ENCODE assay signal across 9 cellular contexts in the genomic region with DNA sequence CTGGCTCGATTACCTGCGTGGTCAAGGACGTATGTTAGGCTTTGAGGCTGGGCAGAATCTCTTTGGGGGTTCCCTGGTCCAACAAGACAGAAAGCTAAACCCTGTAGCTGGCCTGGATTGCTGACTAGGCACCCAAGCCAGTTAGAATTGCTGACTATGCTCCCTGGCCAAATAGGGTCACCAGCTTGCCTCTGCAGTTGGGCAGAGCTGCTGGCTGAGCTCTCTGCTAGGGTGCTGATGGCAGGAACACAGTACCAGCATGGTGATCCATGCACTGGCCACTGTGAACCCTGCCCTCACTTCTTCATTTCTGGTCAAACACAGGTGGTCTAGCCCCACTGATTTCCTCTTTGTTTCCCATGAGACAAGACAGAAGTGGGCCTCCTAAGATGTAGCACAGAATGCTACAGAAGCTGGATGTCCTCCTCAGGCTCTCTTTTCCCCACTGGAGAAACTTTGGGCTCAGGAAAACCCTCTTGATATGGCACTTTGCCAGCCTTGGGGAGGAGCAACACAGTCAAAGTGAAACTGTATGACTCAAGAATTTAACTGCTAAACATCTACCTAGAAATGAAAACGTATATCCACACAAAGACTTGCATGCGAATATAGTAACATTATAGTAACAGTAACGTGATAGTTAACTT. TPM values are rescaled to one million over a fixed set of nuclear protein-coding genes. Genes with fewer than 3 reads are reported as not detected.
A peak's percentile ranks its signal among the peaks of the same experiment; 100 is the strongest.
DNase-seq lines count a peak whose midpoint lies in the region; ATAC-seq and TF ChIP-seq lines count a peak whose summit lies in the region.
"Had no signal": no experiment of that assay in that cellular context is flagged by ENCODE, and none has a peak within 500 bp of the region (broad histone marks: within the 10 kb centered on the region; RNA-seq: fewer than 3 reads in every experiment).

No MANE protein-coding gene starts in this region.

- H3K36me3 Mint-ChIP-seq in Calu3 (ENCODE audit: insufficient read depth, unreplicated experiment): no peaks in the 10 kb centered on the region
- H3K36me3 Mint-ChIP-seq in T-helper 1 cell treated with Interleukin-12 subunit alpha and Interleukin-12 subunit beta and Interleukin-4 antibody, amounts not matched to agents 30 μg/mL and 1 μg/mL, for 36 hours (ENCODE audit: low read depth): peaks cover 75% of the 10 kb centered on the region

- DNase-seq in Calu3 (peak; percentile 28), fibroblast of lung (ENCODE audit: low read depth in 2 of 2) (peak; percentile 13 to 30), superior temporal gyrus (ENCODE audit: extremely low spot score) (no peak), retina (no peak)

- no peaks in the 10 kb centered on the region for H3K27me3 Mint-ChIP-seq in Calu3 (ENCODE audit: unreplicated experiment)
- no peaks in the 10 kb centered on the region for H3K27me3 Mint-ChIP-seq in T-helper 1 cell treated with Interleukin-12 subunit alpha and Interleukin-12 subunit beta and Interleukin-4 antibody, amounts not matched to agents 30 μg/mL and 1 μg/mL, for 36 hours (ENCODE audit: low read depth)

- H3K36me3 ChIP-seq in fibroblast of lung (ENCODE audit: control insufficient read depth, insufficient read depth, low read length): no peaks in the 10 kb centered on the region

- ATAC-seq in GM21576 (IDR thresholded peaks at IDR 0.05; ENCODE audit: unreplicated experiment) (peak; percentile 64), HG03159 (IDR thresholded peaks at IDR 0.05; ENCODE audit: unreplicated experiment) (no peak), GM21360 (IDR thresholded peaks at IDR 0.05; ENCODE audit: unreplicated experiment) (no peak)
- ATAC-seq: gastroesophageal sphincter had no signal

- no peak overlapping the region for H3K27ac ChIP-seq in fibroblast of lung (ENCODE audit: insufficient read depth, low read length)
- H3K27ac ChIP-seq: gastroesophageal sphincter had no signal

- H3K4me2 ChIP-seq in fibroblast of lung (ENCODE audit: extremely low read depth, insufficient read depth, low read length): no peak overlapping the region

- no peaks in the 10 kb centered on the region for H4K20me1 ChIP-seq in fibroblast of lung (ENCODE audit: control insufficient read depth, extremely low read depth, insufficient read depth, low read length)

- CTCF ChIA-PET in Calu3 (lab: Charles Lee): interaction anchor here (0.6 kb wide), 1 partner anchor 188 kb away, joined by 3 read pairs; no protein-coding TSS in a partner anchor

- no peaks in the 10 kb centered on the region for H3K9me3 ChIP-seq in fibroblast of lung (ENCODE audit: control insufficient read depth, insufficient read depth, low read depth, low read length)

- peaks cover 6% of the 10 kb centered on the region for H3K9me3 Mint-ChIP-seq in Calu3 (ENCODE audit: low read depth, unreplicated experiment)
- H3K9me3 Mint-ChIP-seq in T-helper 1 cell treated with Interleukin-12 subunit alpha and Interleukin-12 subunit beta and Interleukin-4 antibody, amounts not matched to agents 30 μg/mL and 1 μg/mL, for 36 hours: peaks cover 48% of the 10 kb centered on the region

- peaks cover 5% of the 10 kb centered on the region for H3K79me2 ChIP-seq in fibroblast of lung (ENCODE audit: control insufficient read depth, insufficient read depth, low read length)

- no peaks in the 10 kb centered on the region for H3K27me3 ChIP-seq in fibroblast of lung (ENCODE audit: control insufficient read depth, insufficient read depth, low read length)
- H3K27me3 ChIP-seq: gastroesophageal sphincter had no signal

- H3K4me1 Mint-ChIP-seq in Calu3 (ENCODE audit: low read depth, unreplicated experiment): peaks cover 20% of the 10 kb centered on the region
- peaks cover 68% of the 10 kb centered on the region for H3K4me1 Mint-ChIP-seq in T-helper 1 cell treated with Interleukin-12 subunit alpha and Interleukin-12 subunit beta and Interleukin-4 antibody, amounts not matched to agents 30 μg/mL and 1 μg/mL, for 36 hours (ENCODE audit: low read depth)

- no peak overlapping the region for H2AFZ ChIP-seq in fibroblast of lung (ENCODE audit: low read length)

- H3K4me3 Mint-ChIP-seq in Calu3 (ENCODE audit: low read depth, unreplicated experiment): no peak overlapping the region
- peak overlapping the region; percentile 72 for H3K4me3 Mint-ChIP-seq in T-helper 1 cell treated with Interleukin-12 subunit alpha and Interleukin-12 subunit beta and Interleukin-4 antibody, amounts not matched to agents 30 μg/mL and 1 μg/mL, for 36 hours

- H3K4me1 ChIP-seq in fibroblast of lung (ENCODE audit: control insufficient read depth, extremely low read depth, insufficient read depth, low read length): no peaks in the 10 kb centered on the region
- H3K4me1 ChIP-seq: gastroesophageal sphincter had no signal

- intact Hi-C loops in Calu3 (cut with micrococcal nuclease; ENCODE audit: unreplicated experiment): no loop called here

- BruUV-seq in Calu3 (replicated peaks; lab: Mats Ljungman, UMichigan): no TSS peak

- no peak for TF ChIP-seq CTCF in Calu3 (IDR thresholded peaks at IDR 0.05; ENCODE audit: unreplicated experiment)
- no peak for TF ChIP-seq CTCF in fibroblast of lung (conservative IDR thresholded peaks at IDR 0.05 in 1 of 2, IDR thresholded peaks at IDR 0.05 in 1 of 2; ENCODE audit: low read depth in 1 of 2, low read length in 2 of 2)

- H3K4me3 ChIP-seq in fibroblast of lung (replicated peaks in 1 of 4; ENCODE audit: control extremely low read depth in 1 of 4, insufficient read depth in 1 of 4, low read depth in 3 of 4, low read length in 4 of 4): no peak overlapping the region
- H3K4me3 ChIP-seq: gastroesophageal sphincter had no signal

- H3K9ac ChIP-seq in fibroblast of lung (ENCODE audit: insufficient read depth, low read length): no peak overlapping the region

- no peak overlapping the region for H3K27ac Mint-ChIP-seq in Calu3 (ENCODE audit: unreplicated experiment)
- peak overlapping the region; percentile 91 for H3K27ac Mint-ChIP-seq in T-helper 1 cell treated with Interleukin-12 subunit alpha and Interleukin-12 subunit beta and Interleukin-4 antibody, amounts not matched to agents 30 μg/mL and 1 μg/mL, for 36 hours

RNA-seq across cellular contexts. Expression of gene SP140L, which starts 20.8 kb away (rescaled TPM):
- total RNA-seq in Calu3 (2022) (35.4 and 55.2 TPM in 2 replicates), fibroblast of lung (9.8 and 10.9 TPM in 2 replicates)
- polyA plus RNA-seq in fibroblast of lung: 15.7 and 16.9 TPM in 2 replicates
- 15.3 and 16.3 TPM in 2 replicates for polyA plus RNA-seq in fibroblast of lung (2012)
- polyA minus RNA-seq in fibroblast of lung (ENCODE audit: low replicate concordance): 6.7 and 9.4 TPM in 2 replicates

Comparison
In these comparisons a context has a peak if more than half of its experiments do, and no peak if none do; other contexts are left out.
1. DNase-seq: peak in Calu3 (single experiment) and fibroblast of lung (2 of 2); none in superior temporal gyrus (single experiment) and retina (single experiment).